9 cellular contexts compared by ENCODE assay signal in genomic region chr6:13425971-13426931, GRCh38.
DNase-seq lines count a peak whose midpoint lies in the region; ATAC-seq and TF ChIP-seq lines count a peak whose summit lies in the region.
"Had no signal": no experiment of that assay in that cellular context is flagged by ENCODE, and none has a peak within 500 bp of the region (broad histone marks: within the 10 kb centered on the region; RNA-seq: fewer than 3 reads in every experiment).

No MANE protein-coding gene starts in this region.

- ATAC-seq in HG03097 (IDR thresholded peaks at IDR 0.05; ENCODE audit: low FRiP score, unreplicated experiment) (no peak), GM18498 (IDR thresholded peaks at IDR 0.05; ENCODE audit: unreplicated experiment) (no peak)

- intact Hi-C loops in posterior cingulate gyrus (cut with DNase I): no loop called here

- H3K4me3 ChIP-seq in epithelial cell of esophagus (ENCODE audit: low read length): no peak overlapping the region
- H3K4me3 ChIP-seq: SK-N-MC had no signal

- no peak for TF ChIP-seq CTCF in epithelial cell of esophagus (IDR thresholded peaks at IDR 0.05; ENCODE audit: insufficient read depth, low read depth, low read length, missing control alignments)

- peak; percentile 23 for DNase-seq in D341Med (ENCODE audit: low spot score)
- DNase-seq in NCI-H226: peak; percentile 86
- peak; percentile 92 for DNase-seq in epithelial cell of esophagus (ENCODE audit: low read depth)
- peak in 6 of 10 donors; percentile 51 to 93 (median 68) for DNase-seq in posterior cingulate gyrus
- no peak for DNase-seq in activated CD4-positive, CD25-positive, alpha-beta regulatory T cell (lab: John Stamatoyannopoulos, UW)
- DNase-seq in DMS 273 (lab: John Stamatoyannopoulos, UW; ENCODE audit: unreplicated experiment): no peak

Comparison
In these comparisons a context has a peak if more than half of its experiments do, and no peak if none do; other contexts are left out.
1. DNase-seq: peak in D341Med (single experiment), NCI-H226 (single experiment), epithelial cell of esophagus (single experiment) and posterior cingulate gyrus (6 of 10); none in activated CD4-positive, CD25-positive, alpha-beta regulatory T cell (0 of 4) and DMS 273 (single experiment).